In genomic region chr1:1665815-1666251, GRCh38 we compare ENCODE assay signal across 8 cellular contexts. TPM values are rescaled to one million over a fixed set of nuclear protein-coding genes. Genes with fewer than 3 reads are reported as not detected.
DNase-seq lines count a peak whose midpoint lies in the region; ATAC-seq, FAIRE-seq and TF ChIP-seq lines count a peak whose summit lies in the region.

No MANE protein-coding gene starts in this region.

- TF ChIP-seq POLR2A in H54 (IDR thresholded peaks at IDR 0.05; ENCODE audit: low read depth, low read length): no peak

- FAIRE-seq in H54 (lab: Jason Lieb, UNC): no peak

- no peak overlapping the region for H3K4me3 ChIP-seq in epithelial cell of proximal tubule (ENCODE audit: low read depth, low read length)

- no peak for ATAC-seq in HG03135 (IDR thresholded peaks at IDR 0.05; ENCODE audit: unreplicated experiment)

- TF ChIP-seq CTCF in GM12873 (IDR thresholded peaks at IDR 0.05; ENCODE audit: insufficient read depth, low read depth, low read length, missing control alignments) (peak; percentile 72), epithelial cell of proximal tubule (conservative IDR thresholded peaks at IDR 0.05; ENCODE audit: low read depth, low read length) (peak; percentile 53)

- in situ Hi-C loops in SK-MEL-5 (cut with HindIII; ENCODE audit: low pct_unique_long_range_greater_than_20kb, low sequenced_read_pairs): no loop called here

- DNase-seq in SK-MEL-5 (ENCODE audit: low read depth, low spot score): peak; percentile 20
- no peak for DNase-seq in epithelial cell of proximal tubule (ENCODE audit: low read depth)
- peak; percentile 38 for DNase-seq in stimulated activated CD4-positive, alpha-beta T cell treated with anti-CD3 and anti-CD28 coated beads, Interleukin-12 subunit alpha, Interleukin-12 subunit beta, amount 100 ng/mL, for 4 hours
- DNase-seq in NCI-H2107 (lab: John Stamatoyannopoulos, UW): no peak
- DNase-seq in foreskin melanocyte: no peak
- DNase-seq in H54 (ENCODE audit: insufficient read length, low spot score): no peak

RNA-seq across cellular contexts. Expression of gene CDK11B, which starts 7.0 kb away (rescaled TPM):
- 4.4 and 6.6 TPM in 2 replicates for total RNA-seq in SK-MEL-5 (2014; rRNA removed; shearing (Covaris generic))
- polyA plus RNA-seq in SK-MEL-5 (2015; cell fraction: cytosol; rRNA removed): 12.4 and 13.7 TPM in 2 replicates
- 26.4 and 28.1 TPM in 2 replicates for polyA plus RNA-seq in SK-MEL-5 (2015; cell fraction: nucleus; rRNA removed)
- 16.3 and 22.9 TPM in 2 replicates for total RNA-seq in epithelial cell of proximal tubule

RNA-seq across cellular contexts. Expression of gene SLC35E2B, which starts 26.8 kb away (rescaled TPM):
- 7.7 and 9.0 TPM in 2 replicates for total RNA-seq in SK-MEL-5 (2014; rRNA removed; shearing (Covaris generic))
- 19.7 and 25.1 TPM in 2 replicates for polyA plus RNA-seq in SK-MEL-5 (2015; cell fraction: cytosol; rRNA removed)
- 72.8 and 73.7 TPM in 2 replicates for polyA plus RNA-seq in SK-MEL-5 (2015; cell fraction: nucleus; rRNA removed)
- total RNA-seq in epithelial cell of proximal tubule: 22.4 and 22.8 TPM in 2 replicates

RNA-seq across cellular contexts. Expression of gene MMP23B, which starts 33.9 kb away (rescaled TPM):
- not detected in 2 replicates for total RNA-seq in SK-MEL-5 (2014; rRNA removed; shearing (Covaris generic))
- not detected in 2 replicates for polyA plus RNA-seq in SK-MEL-5 (2015; cell fraction: cytosol; rRNA removed)
- 1.0 and 11.6 TPM in 2 replicates for polyA plus RNA-seq in SK-MEL-5 (2015; cell fraction: nucleus; rRNA removed)
- 3.5 and 15.0 TPM in 2 replicates for total RNA-seq in epithelial cell of proximal tubule

RNA-seq across cellular contexts. Expression of gene MIB2, which starts 50.5 kb away (rescaled TPM):
- total RNA-seq in SK-MEL-5 (2014; rRNA removed; shearing (Covaris generic)): 17.8 and 22.7 TPM in 2 replicates
- polyA plus RNA-seq in SK-MEL-5 (2015; cell fraction: cytosol; rRNA removed): 20.1 and 25.0 TPM in 2 replicates
- polyA plus RNA-seq in SK-MEL-5 (2015; cell fraction: nucleus; rRNA removed): 171 and 241 TPM in 2 replicates
- 18.5 and 29.4 TPM in 2 replicates for total RNA-seq in epithelial cell of proximal tubule

RNA-seq across cellular contexts. Expression of gene CDK11A, which starts 58.3 kb away (rescaled TPM):
- total RNA-seq in SK-MEL-5 (2014; rRNA removed; shearing (Covaris generic)): 4.4 and 6.7 TPM in 2 replicates
- polyA plus RNA-seq in SK-MEL-5 (2015; cell fraction: cytosol; rRNA removed): 9.6 and 10.2 TPM in 2 replicates
- 168 and 188 TPM in 2 replicates for polyA plus RNA-seq in SK-MEL-5 (2015; cell fraction: nucleus; rRNA removed)
- total RNA-seq in epithelial cell of proximal tubule: 10.3 and 11.6 TPM in 2 replicates

Comparison
In these comparisons a context has a peak if more than half of its experiments do, and no peak if none do; other contexts are left out.
1. DNase-seq: peak in SK-MEL-5 (single experiment) and stimulated activated CD4-positive, alpha-beta T cell treated with anti-CD3 and anti-CD28 coated beads, Interleukin-12 subunit alpha, Interleukin-12 subunit beta, amount 100 ng/mL, for 4 hours (single experiment); none in epithelial cell of proximal tubule (single experiment), NCI-H2107 (single experiment), foreskin melanocyte (single experiment) and H54 (single experiment).